Comparison of ENCODE assay signal across 11 cellular contexts in genomic region chr2:202158796-202159195, GRCh38.
A peak's percentile ranks its signal among the peaks of the same experiment; 100 is the strongest.
DNase-seq lines count a peak whose midpoint lies in the region; ATAC-seq and TF ChIP-seq lines count a peak whose summit lies in the region.
"Had no signal": no experiment of that assay in that cellular context is flagged by ENCODE, and none has a peak within 500 bp of the region (broad histone marks: within the 10 kb centered on the region; RNA-seq: fewer than 3 reads in every experiment).

No MANE protein-coding gene starts in this region.

- H3K9me3 ChIP-seq in WERI-Rb-1 (ENCODE audit: severe bottlenecking): no peaks in the 10 kb centered on the region

- H3K27me3 ChIP-seq in WERI-Rb-1 (ENCODE audit: insufficient read depth, low read depth, severe bottlenecking): no peaks in the 10 kb centered on the region

- no peak overlapping the region for H3K27ac ChIP-seq in C4-2B
- no peak overlapping the region for H3K27ac ChIP-seq in WERI-Rb-1

- ATAC-seq in left ventricle myocardium superior: peak; percentile 51
- ATAC-seq: activated CD8-positive, alpha-beta T cell treated with anti-CD3 and anti-CD28 coated beads, Interleukin-2, amount 10 ng/mL, durations not matched to agents 7 days and 5 days; stimulated activated effector memory CD8-positive, alpha-beta T cell treated with anti-CD3 and anti-CD28 coated beads, Interleukin-12 subunit alpha, Interleukin-12 subunit beta, amount 100 ng/mL, for 72 hours had no signal

- H3K36me3 ChIP-seq in WERI-Rb-1: no peaks in the 10 kb centered on the region

- peak; percentile 31 for TF ChIP-seq CTCF in C4-2B (conservative IDR thresholded peaks at IDR 0.05)
- TF ChIP-seq CTCF in WERI-Rb-1 (IDR thresholded peaks at IDR 0.05; ENCODE audit: low read depth, low read length): peak; percentile 59

- peak; percentile 28 for DNase-seq in HT-29 (ENCODE audit: low spot score)
- peak; percentile 45 for DNase-seq in WERI-Rb-1
- DNase-seq in left ventricle myocardium superior: no peak
- no peak for DNase-seq in NCI-H2029 treated with DMSO at 0.1 percent for 48 hours (lab: John Stamatoyannopoulos, UW)
- no peak for DNase-seq in NCI-H345 treated with DMSO at 0.1 percent for 48 hours (lab: John Stamatoyannopoulos, UW; ENCODE audit: unreplicated experiment)
- DNase-seq in activated CD4-positive, CD25-positive, alpha-beta regulatory T cell (lab: John Stamatoyannopoulos, UW): no peak
- DNase-seq in head of caudate nucleus: no peak
- DNase-seq: activated CD8-positive, alpha-beta T cell treated with anti-CD3 and anti-CD28 coated beads, Interleukin-2, amount 10 ng/mL, durations not matched to agents 7 days and 5 days; GOT3 had no signal

- intact Hi-C loops in left ventricle myocardium superior (cut with micrococcal nuclease) (no loop called here), head of caudate nucleus (cut with DNase I) (no loop called here)

- no peak overlapping the region for H3K4me3 ChIP-seq in WERI-Rb-1 (ENCODE audit: low read depth, low read length)

Comparison
In these comparisons a context has a peak if more than half of its experiments do, and no peak if none do; other contexts are left out.
1. DNase-seq: peak in HT-29 (single experiment) and WERI-Rb-1 (single experiment); none in left ventricle myocardium superior (single experiment), NCI-H2029 treated with DMSO at 0.1 percent for 48 hours (single experiment), NCI-H345 treated with DMSO at 0.1 percent for 48 hours (single experiment), activated CD4-positive, CD25-positive, alpha-beta regulatory T cell (0 of 4) and head of caudate nucleus (0 of 42).